Comparison of ENCODE assay signal across 21 cellular contexts in the genomic region with DNA sequence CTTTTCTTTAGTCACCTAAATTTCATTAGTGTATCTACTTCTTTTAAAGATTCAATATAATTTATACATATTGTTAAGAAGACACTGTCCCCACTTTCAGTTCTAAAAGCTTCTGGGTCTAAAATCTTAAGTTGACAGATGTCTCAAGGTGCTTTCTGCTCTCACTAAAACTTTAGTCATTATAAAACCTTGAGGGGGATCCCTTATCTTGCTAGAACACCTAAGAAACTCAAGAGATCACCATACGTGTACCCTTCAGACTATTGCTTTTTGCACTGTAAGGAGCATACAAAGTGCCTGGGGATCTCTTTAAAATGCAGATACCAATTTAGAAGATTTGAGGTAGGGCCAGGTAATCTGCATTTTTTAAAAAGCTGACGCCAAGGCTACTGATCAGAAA.
DNase-seq lines count a peak whose midpoint lies in the region; ATAC-seq and TF ChIP-seq lines count a peak whose summit lies in the region.
"Had no signal": no experiment of that assay in that cellular context is flagged by ENCODE, and none has a peak within 500 bp of the region (broad histone marks: within the 10 kb centered on the region; RNA-seq: fewer than 3 reads in every experiment).

No MANE protein-coding gene starts in this region.

- H3K4me2 ChIP-seq in DND-41 (ENCODE audit: insufficient read depth, low read length), result no peak overlapping the region

- peaks cover 42% of the 10 kb centered on the region for H3K4me1 ChIP-seq in DND-41 (ENCODE audit: insufficient read depth, low read length)

- H3K79me2 ChIP-seq in DND-41 (ENCODE audit: insufficient read depth, low read length), result no peaks in the 10 kb centered on the region

- H3K9ac ChIP-seq in DND-41 (ENCODE audit: low read depth, low read length), result no peak overlapping the region

- no peak overlapping the region for H3K4me3 Mint-ChIP-seq in memory B cell
- H3K4me3 Mint-ChIP-seq: CD8-positive, alpha-beta T cell had no signal

- no peak overlapping the region for H3K4me3 ChIP-seq in DND-41 (ENCODE audit: low read depth in 1 of 2, low read length in 2 of 2)
- H3K4me3 ChIP-seq: K562, MG63 had no signal

- peak overlapping the region; percentile 91 for H3K27ac ChIP-seq in DND-41 (ENCODE audit: low read length)
- H3K27ac ChIP-seq: HL-60 had no signal

- no peaks in the 10 kb centered on the region for H3K27me3 Mint-ChIP-seq in memory B cell

- ATAC-seq in DND-41 (ENCODE audit: insufficient read depth, low read depth) (no peak), GM19025 (IDR thresholded peaks at IDR 0.05; ENCODE audit: low read depth, unreplicated experiment) (peak; percentile 42), HG03095 (IDR thresholded peaks at IDR 0.05; ENCODE audit: unreplicated experiment) (peak; percentile 40), memory B cell (ENCODE audit: low read depth) (no peak), GM18511 (IDR thresholded peaks at IDR 0.05; ENCODE audit: unreplicated experiment) (no peak)
- ATAC-seq: CD8-positive, alpha-beta T cell; HepG2; K562; Panc1; SK-N-SH treated with all-trans-retinoic acid at 6 μM for 48 hours had no signal

- no peaks in the 10 kb centered on the region for H3K9me3 ChIP-seq in DND-41 (ENCODE audit: insufficient read depth, low read length, severe bottlenecking)
- H3K9me3 ChIP-seq: MG63 had no signal

- TF ChIP-seq CTCF in DND-41 (IDR thresholded peaks at IDR 0.05; ENCODE audit: borderline replicate concordance, extremely low read depth, low read length, poor library complexity, severe bottlenecking), result no peak

- H3K36me3 Mint-ChIP-seq in memory B cell, result peaks cover 18% of the 10 kb centered on the region
- H3K36me3 Mint-ChIP-seq: CD8-positive, alpha-beta T cell had no signal

- no peaks in the 10 kb centered on the region for H3K9me3 Mint-ChIP-seq in memory B cell
- H3K9me3 Mint-ChIP-seq: CD8-positive, alpha-beta T cell had no signal

- H4K20me1 ChIP-seq in DND-41 (ENCODE audit: insufficient read depth, low read length), result no peaks in the 10 kb centered on the region

- peaks cover 21% of the 10 kb centered on the region for H3K4me1 Mint-ChIP-seq in memory B cell

- peak overlapping the region; percentile 79 for H3K27ac Mint-ChIP-seq in memory B cell
- H3K27ac Mint-ChIP-seq: CD8-positive, alpha-beta T cell had no signal

- no peak overlapping the region for H2AFZ ChIP-seq in DND-41 (ENCODE audit: low read depth, low read length)

- no peaks in the 10 kb centered on the region for H3K27me3 ChIP-seq in DND-41 (ENCODE audit: insufficient read depth, low read length, poor library complexity)
- H3K27me3 ChIP-seq: MG63 had no signal

- DNase-seq in DND-41 (no peak), memory B cell (ENCODE audit: low spot score in 2 of 2) (no peak), NCI-H524 treated with DMSO at 0.1 percent for 48 hours (lab: John Stamatoyannopoulos, UW) (no peak), NCI-H1694 treated with DMSO at 0.1 percent for 48 hours (lab: John Stamatoyannopoulos, UW) (no peak), NCI-H2081 (lab: John Stamatoyannopoulos, UW) (no peak)
- DNase-seq: CD8-positive, alpha-beta T cell; GOT3; HCEC 1CT; MG63; NCI-H1417; NCI-H187; NCI-H2107; NK-92 treated with Interleukin-12 subunit alpha and Interleukin-12 subunit beta, amount 100 ng/mL, for 24 hours had no signal

- no peaks in the 10 kb centered on the region for H3K36me3 ChIP-seq in DND-41 (ENCODE audit: insufficient read depth, low read length)
- H3K36me3 ChIP-seq: MG63 had no signal

Comparison
In these comparisons a context has a peak if more than half of its experiments do, and no peak if none do; other contexts are left out.
1. ATAC-seq: peak in GM19025 (single experiment) and HG03095 (single experiment); none in DND-41 (single experiment), memory B cell (single experiment) and GM18511 (single experiment).